In genomic region chr13:98925949-98926348, GRCh38 we compare ENCODE assay signal across 21 cellular contexts.
"Had no signal": no experiment of that assay in that cellular context is flagged by ENCODE, and none has a peak within 500 bp of the region (broad histone marks: within the 10 kb centered on the region; RNA-seq: fewer than 3 reads in every experiment).

No MANE protein-coding gene starts in this region.

- H3K9me3 ChIP-seq: gastrocnemius medialis, heart right ventricle, mucosa of descending colon, right atrium auricular region, sigmoid colon, tibial artery, upper lobe of right lung, vagina had no signal

- H3K4me3 ChIP-seq: gastrocnemius medialis, heart right ventricle, lung, mucosa of descending colon, right atrium auricular region, sigmoid colon, tibial artery, upper lobe of right lung, vagina had no signal

- H3K4me1 ChIP-seq: sigmoid colon had no signal

- DNase-seq: cortex of kidney; effector memory CD4-positive, alpha-beta T cell; gastrocnemius medialis; heart right ventricle; hypothalamus; islet precursor cell; left ventricle myocardium superior; mucosa of descending colon; natural killer cell; posterior cingulate gyrus; sigmoid colon; small intestine; stimulated activated CD4-positive, alpha-beta T cell treated with anti-CD3 and anti-CD28 coated beads, Interleukin-12 subunit alpha, Interleukin-12 subunit beta, amount 100 ng/mL, for 4 hours; stimulated activated CD4-positive, alpha-beta T cell treated with anti-CD3 and anti-CD28 coated beads, Interleukin-2, amount 100 ng/mL, for 48 hours; stimulated activated naive CD4-positive, alpha-beta T cell treated with Interleukin-2 at 50 U/mL for 16 hours; tibial artery; upper lobe of right lung had no signal

- H3K36me3 Mint-ChIP-seq: natural killer cell had no signal

- H3K4me3 Mint-ChIP-seq: natural killer cell, neural crest cell had no signal

- H3K9me3 Mint-ChIP-seq: natural killer cell, neural crest cell had no signal

- H3K36me3 ChIP-seq: gastrocnemius medialis had no signal

- H3K27ac ChIP-seq: right atrium auricular region, sigmoid colon, tibial artery, upper lobe of right lung, vagina had no signal

- H3K27ac Mint-ChIP-seq: natural killer cell had no signal

- H3K27me3 ChIP-seq: gastrocnemius medialis, heart right ventricle, right atrium auricular region, sigmoid colon, tibial artery, upper lobe of right lung, vagina had no signal
